ENCODE assay signal across 1 cellular context in the genomic region with DNA sequence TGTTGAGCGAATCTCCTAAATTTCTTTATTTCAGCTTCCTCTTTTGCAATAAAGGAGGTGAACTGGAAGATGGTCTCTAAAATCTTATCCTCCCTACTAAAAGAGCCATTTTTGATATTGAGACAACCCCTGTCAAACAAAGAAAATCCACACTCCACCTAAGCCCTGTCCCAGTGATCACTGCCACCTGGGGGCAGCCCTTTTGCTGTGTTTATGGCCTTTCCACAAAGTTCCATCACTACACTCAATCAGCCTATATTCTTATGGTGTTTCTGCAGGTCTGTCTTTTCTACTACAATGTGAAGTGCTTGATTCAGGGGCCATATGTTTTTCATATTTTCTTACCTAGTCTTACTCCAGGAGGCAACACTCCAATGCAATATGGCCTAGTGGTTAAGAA.
TF ChIP-seq lines count a peak whose summit lies in the region.

No MANE protein-coding gene starts in this region.

TF ChIP-seq in WTC11, 78 proteins besides CTCF, POLR2A, EP300 and RAD21 (continued from another document):
- TF ChIP-seq, protein P1, sequence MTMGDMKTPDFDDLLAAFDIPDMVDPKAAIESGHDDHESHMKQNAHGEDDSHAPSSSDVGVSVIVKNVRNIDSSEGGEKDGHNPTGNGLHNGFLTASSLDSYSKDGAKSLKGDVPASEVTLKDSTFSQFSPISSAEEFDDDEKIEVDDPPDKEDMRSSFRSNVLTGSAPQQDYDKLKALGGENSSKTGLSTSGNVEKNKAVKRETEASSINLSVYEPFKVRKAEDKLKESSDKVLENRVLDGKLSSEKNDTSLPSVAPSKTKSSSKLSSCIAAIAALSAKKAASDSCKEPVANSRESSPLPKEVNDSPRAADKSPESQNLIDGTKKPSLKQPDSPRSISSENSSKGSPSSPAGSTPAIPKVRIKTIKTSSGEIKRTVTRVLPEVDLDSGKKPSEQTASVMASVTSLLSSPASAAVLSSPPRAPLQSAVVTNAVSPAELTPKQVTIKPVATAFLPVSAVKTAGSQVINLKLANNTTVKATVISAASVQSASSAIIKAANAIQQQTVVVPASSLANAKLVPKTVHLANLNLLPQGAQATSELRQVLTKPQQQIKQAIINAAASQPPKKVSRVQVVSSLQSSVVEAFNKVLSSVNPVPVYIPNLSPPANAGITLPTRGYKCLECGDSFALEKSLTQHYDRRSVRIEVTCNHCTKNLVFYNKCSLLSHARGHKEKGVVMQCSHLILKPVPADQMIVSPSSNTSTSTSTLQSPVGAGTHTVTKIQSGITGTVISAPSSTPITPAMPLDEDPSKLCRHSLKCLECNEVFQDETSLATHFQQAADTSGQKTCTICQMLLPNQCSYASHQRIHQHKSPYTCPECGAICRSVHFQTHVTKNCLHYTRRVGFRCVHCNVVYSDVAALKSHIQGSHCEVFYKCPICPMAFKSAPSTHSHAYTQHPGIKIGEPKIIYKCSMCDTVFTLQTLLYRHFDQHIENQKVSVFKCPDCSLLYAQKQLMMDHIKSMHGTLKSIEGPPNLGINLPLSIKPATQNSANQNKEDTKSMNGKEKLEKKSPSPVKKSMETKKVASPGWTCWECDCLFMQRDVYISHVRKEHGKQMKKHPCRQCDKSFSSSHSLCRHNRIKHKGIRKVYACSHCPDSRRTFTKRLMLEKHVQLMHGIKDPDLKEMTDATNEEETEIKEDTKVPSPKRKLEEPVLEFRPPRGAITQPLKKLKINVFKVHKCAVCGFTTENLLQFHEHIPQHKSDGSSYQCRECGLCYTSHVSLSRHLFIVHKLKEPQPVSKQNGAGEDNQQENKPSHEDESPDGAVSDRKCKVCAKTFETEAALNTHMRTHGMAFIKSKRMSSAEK (CRISPR knock-in tag; IDR thresholded peaks at IDR 0.05; ENCODE audit: borderline replicate concordance), result no peak
TF ChIP-seq in WTC11: peak in this region for 0.
